13 cellular contexts compared by ENCODE assay signal in the genomic region with DNA sequence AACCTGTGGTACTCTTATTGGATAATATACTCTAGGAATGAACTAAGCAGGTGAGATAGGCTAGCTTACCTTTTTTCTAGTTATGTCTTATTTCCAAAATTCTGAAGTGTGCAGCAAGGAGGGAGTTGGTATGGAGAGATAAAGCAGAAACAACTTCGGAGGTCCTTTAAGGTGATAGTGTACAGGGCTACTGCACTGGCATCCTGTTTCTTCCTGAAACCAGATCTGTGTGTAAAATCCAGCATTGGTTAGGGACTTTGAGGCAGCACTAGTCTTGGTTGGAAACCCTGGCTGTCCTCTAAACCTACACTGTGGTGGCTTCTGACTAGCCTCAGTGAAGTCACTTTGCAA.
DNase-seq lines count a peak whose midpoint lies in the region; ATAC-seq and TF ChIP-seq lines count a peak whose summit lies in the region.
"Had no signal": no experiment of that assay in that cellular context is flagged by ENCODE, and none has a peak within 500 bp of the region (broad histone marks: within the 10 kb centered on the region; RNA-seq: fewer than 3 reads in every experiment).

No MANE protein-coding gene starts in this region.

- H3K79me2 ChIP-seq in hepatocyte, result peaks cover 2% of the 10 kb centered on the region

- no peaks in the 10 kb centered on the region for H3K27me3 Mint-ChIP-seq in activated T-cell treated with anti-CD3 and anti-CD28 coated beads, Interleukin-2, amount 50 U/mL, for 24 hours
- H3K27me3 Mint-ChIP-seq: memory B cell had no signal

- H3K4me2 ChIP-seq in hepatocyte, result no peak overlapping the region

- H3K36me3 ChIP-seq in RWPE2 (ENCODE audit: low read depth) (no peaks in the 10 kb centered on the region), hepatocyte (replicated peaks; ENCODE audit: insufficient read depth, low read depth) (no peaks in the 10 kb centered on the region), stomach (no peaks in the 10 kb centered on the region)
- H3K36me3 ChIP-seq: MG63, right atrium auricular region had no signal

- H3K27ac Mint-ChIP-seq in activated T-cell treated with anti-CD3 and anti-CD28 coated beads, Interleukin-2, amount 50 U/mL, for 24 hours, result peak overlapping the region; percentile 87

- TF ChIP-seq EP300 in stomach (IDR thresholded peaks at IDR 0.05), result no peak

- H2AFZ ChIP-seq in hepatocyte, result no peak overlapping the region

- ATAC-seq in RWPE2 (ENCODE audit: low read depth) (0 out of 3 replicates have a peak, but pooled peaks have one; percentile 17), GM19463 (IDR thresholded peaks at IDR 0.05; ENCODE audit: unreplicated experiment) (no peak), HG03571 (IDR thresholded peaks at IDR 0.05; ENCODE audit: unreplicated experiment) (no peak)

- no peaks in the 10 kb centered on the region for H4K20me1 ChIP-seq in hepatocyte (ENCODE audit: insufficient read depth, poor library complexity, severe bottlenecking)

- H3K4me1 ChIP-seq in RWPE2 (ENCODE audit: insufficient read depth, poor library complexity, severe bottlenecking) (peaks cover 2% of the 10 kb centered on the region), hepatocyte (ENCODE audit: insufficient read depth) (no peaks in the 10 kb centered on the region), stomach (peaks cover 9 to 23% (median 18%) of the 10 kb centered on the region in 4 donors)

- H3K9me3 Mint-ChIP-seq in activated T-cell treated with anti-CD3 and anti-CD28 coated beads, Interleukin-2, amount 50 U/mL, for 24 hours, result no peaks in the 10 kb centered on the region
- H3K9me3 Mint-ChIP-seq: immature natural killer cell, memory B cell, neural crest cell had no signal

- no peak overlapping the region for H3K4me3 Mint-ChIP-seq in activated T-cell treated with anti-CD3 and anti-CD28 coated beads, Interleukin-2, amount 50 U/mL, for 24 hours
- H3K4me3 Mint-ChIP-seq: neural crest cell had no signal

- intact Hi-C loops in stomach (cut with DNase I; ENCODE audit: low total_unique reads), result no loop called here

- no peaks in the 10 kb centered on the region for H3K36me3 Mint-ChIP-seq in activated T-cell treated with anti-CD3 and anti-CD28 coated beads, Interleukin-2, amount 50 U/mL, for 24 hours (ENCODE audit: low read depth)
- H3K36me3 Mint-ChIP-seq: immature natural killer cell, memory B cell had no signal

- H3K4me1 Mint-ChIP-seq in activated T-cell treated with anti-CD3 and anti-CD28 coated beads, Interleukin-2, amount 50 U/mL, for 24 hours (ENCODE audit: low read depth), result peaks cover 33% of the 10 kb centered on the region

- no peak for TF ChIP-seq CTCF in RWPE2 (IDR thresholded peaks at IDR 0.05; ENCODE audit: poor library complexity, severe bottlenecking)
- TF ChIP-seq CTCF in hepatocyte (IDR thresholded peaks at IDR 0.05; ENCODE audit: poor library complexity), result no peak
- no peak for TF ChIP-seq CTCF in stomach (IDR thresholded peaks at IDR 0.05)

- H3K9me2 ChIP-seq in hepatocyte (replicated peaks; ENCODE audit: insufficient read depth), result no peaks in the 10 kb centered on the region

- no peaks in the 10 kb centered on the region for H3K27me3 ChIP-seq in RWPE2 (ENCODE audit: insufficient read depth, poor library complexity, severe bottlenecking)
- H3K27me3 ChIP-seq in hepatocyte, result no peaks in the 10 kb centered on the region
- H3K27me3 ChIP-seq in stomach, result no peaks in the 10 kb centered on the region
- H3K27me3 ChIP-seq: MG63, right atrium auricular region had no signal

- no peak for TF ChIP-seq POLR2A in stomach (IDR thresholded peaks at IDR 0.05)

- H3K9me3 ChIP-seq in RWPE2 (ENCODE audit: severe bottlenecking) (no peaks in the 10 kb centered on the region), hepatocyte (ENCODE audit: low read depth) (no peaks in the 10 kb centered on the region), stomach (no peaks in the 10 kb centered on the region)
- H3K9me3 ChIP-seq: MG63, right atrium auricular region had no signal

- DNase-seq in activated T-cell treated with anti-CD3 and anti-CD28 coated beads, Interleukin-2, amount 50 U/mL, for 24 hours, result no peak
- DNase-seq in activated T-cell treated with anti-CD3 and anti-CD28 coated beads, Interleukin-2, amount 50 U/mL, for 1 hour, result no peak
- DNase-seq in RWPE2 (ENCODE audit: low spot score) (no peak), hepatocyte (ENCODE audit: low spot score) (no peak), stomach (no peak), GM03348 (ENCODE audit: low spot score) (no peak)

- H3K27ac ChIP-seq in RWPE2 (ENCODE audit: poor library complexity, severe bottlenecking) (no peak overlapping the region), hepatocyte (peak overlapping the region; percentile 57), stomach (peak overlapping the region; percentile 36 to 81 (median 78))
- H3K27ac ChIP-seq: right atrium auricular region had no signal

- no peak overlapping the region for H3K4me3 ChIP-seq in RWPE2 (ENCODE audit: severe bottlenecking)
- H3K4me3 ChIP-seq in hepatocyte, result no peak overlapping the region
- H3K4me3 ChIP-seq in stomach, result peak overlapping the region in 1 of 4 donors; percentile 25
- H3K4me3 ChIP-seq: MG63 had no signal

- WGBS in hepatocyte (ENCODE audit: low lambda C conversion rate, missing lambda C conversion rate), result 78% methylated on average over 1 of the region's 1 CpG
- 42 to 58% (median 50%) methylated on average over 1 of the region's 1 CpG for WGBS in stomach, 5 donors
